In the genomic region with DNA sequence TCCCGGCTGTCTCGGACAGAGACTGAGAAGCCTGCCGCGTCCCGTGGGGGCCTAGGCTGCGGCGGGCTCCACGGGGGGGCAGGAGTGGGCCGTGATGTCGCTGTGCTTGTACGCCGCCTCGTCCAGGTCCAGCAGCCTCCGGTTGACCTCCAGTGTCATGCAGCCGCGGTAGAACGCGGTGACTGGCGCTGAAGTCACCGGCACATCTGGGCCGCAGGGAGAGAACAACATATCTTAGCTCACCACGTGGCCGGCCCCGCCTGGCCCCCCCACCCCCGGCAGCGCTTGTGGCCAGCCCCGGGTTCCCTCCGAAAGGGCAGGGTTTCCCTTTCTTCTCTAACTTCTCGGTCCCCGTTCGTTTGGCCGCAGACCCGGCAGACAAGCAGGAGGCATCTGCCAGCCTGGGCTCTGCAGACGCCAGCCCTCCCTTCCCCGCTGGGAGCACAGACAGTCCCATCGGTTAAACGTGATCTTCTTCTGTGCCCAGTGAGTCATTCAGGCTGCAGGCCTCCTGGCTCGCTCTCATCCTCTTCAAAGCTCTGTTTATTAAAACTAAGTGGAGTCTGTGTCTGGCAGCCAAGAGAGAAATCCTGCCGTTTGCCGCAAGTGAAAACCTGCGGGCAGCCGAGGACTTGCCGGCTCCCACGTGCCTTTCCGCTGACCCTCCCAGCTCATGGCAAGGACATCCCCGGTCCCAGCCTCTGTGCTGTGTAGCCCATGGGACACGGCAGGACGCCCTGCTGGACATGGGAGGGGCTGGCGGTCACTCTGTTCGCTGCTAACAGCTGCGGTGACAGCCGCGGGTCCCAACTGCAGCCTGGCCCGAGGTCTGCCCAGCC, we compare ENCODE assay signal across 8 cellular contexts. TPM values are rescaled to one million over a fixed set of nuclear protein-coding genes. Genes with fewer than 3 reads are reported as not detected.
DNase-seq lines count a peak whose midpoint lies in the region; ATAC-seq and TF ChIP-seq lines count a peak whose summit lies in the region.

No MANE protein-coding gene starts in this region.

- ATAC-seq in SK-N-SH treated with all-trans-retinoic acid at 6 μM for 48 hours = peak; percentile 93
- no peak for ATAC-seq in HG03457 (IDR thresholded peaks at IDR 0.05; ENCODE audit: unreplicated experiment)
- ATAC-seq in GM18870 (IDR thresholded peaks at IDR 0.05; ENCODE audit: unreplicated experiment) = no peak

- DNase-seq in HK-2 (ENCODE audit: unreplicated experiment) = peak; percentile 78
- DNase-seq in foreskin melanocyte = peak; percentile 81
- DNase-seq in pulmonary artery endothelial cell (ENCODE audit: low read depth, low spot score) = peak; percentile 56
- no peak for DNase-seq in stimulated activated CD4-positive, alpha-beta T cell treated with anti-CD3 and anti-CD28 coated beads, Interleukin-2, amount 100 ng/mL, for 48 hours
- DNase-seq in activated CD4-positive, alpha-beta T cell treated with anti-CD3 and anti-CD28 coated beads, Interleukin-2, amount 50 U/mL, for 4 hours = no peak

TF ChIP-seq in SK-N-SH treated with all-trans-retinoic acid at 6 μM for 48 hours, 23 proteins besides CTCF, POLR2A, EP300 and RAD21:
- TF ChIP-seq, protein P1, sequence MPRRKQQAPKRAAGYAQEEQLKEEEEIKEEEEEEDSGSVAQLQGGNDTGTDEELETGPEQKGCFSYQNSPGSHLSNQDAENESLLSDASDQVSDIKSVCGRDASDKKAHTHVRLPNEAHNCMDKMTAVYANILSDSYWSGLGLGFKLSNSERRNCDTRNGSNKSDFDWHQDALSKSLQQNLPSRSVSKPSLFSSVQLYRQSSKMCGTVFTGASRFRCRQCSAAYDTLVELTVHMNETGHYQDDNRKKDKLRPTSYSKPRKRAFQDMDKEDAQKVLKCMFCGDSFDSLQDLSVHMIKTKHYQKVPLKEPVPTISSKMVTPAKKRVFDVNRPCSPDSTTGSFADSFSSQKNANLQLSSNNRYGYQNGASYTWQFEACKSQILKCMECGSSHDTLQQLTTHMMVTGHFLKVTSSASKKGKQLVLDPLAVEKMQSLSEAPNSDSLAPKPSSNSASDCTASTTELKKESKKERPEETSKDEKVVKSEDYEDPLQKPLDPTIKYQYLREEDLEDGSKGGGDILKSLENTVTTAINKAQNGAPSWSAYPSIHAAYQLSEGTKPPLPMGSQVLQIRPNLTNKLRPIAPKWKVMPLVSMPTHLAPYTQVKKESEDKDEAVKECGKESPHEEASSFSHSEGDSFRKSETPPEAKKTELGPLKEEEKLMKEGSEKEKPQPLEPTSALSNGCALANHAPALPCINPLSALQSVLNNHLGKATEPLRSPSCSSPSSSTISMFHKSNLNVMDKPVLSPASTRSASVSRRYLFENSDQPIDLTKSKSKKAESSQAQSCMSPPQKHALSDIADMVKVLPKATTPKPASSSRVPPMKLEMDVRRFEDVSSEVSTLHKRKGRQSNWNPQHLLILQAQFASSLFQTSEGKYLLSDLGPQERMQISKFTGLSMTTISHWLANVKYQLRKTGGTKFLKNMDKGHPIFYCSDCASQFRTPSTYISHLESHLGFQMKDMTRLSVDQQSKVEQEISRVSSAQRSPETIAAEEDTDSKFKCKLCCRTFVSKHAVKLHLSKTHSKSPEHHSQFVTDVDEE (CRISPR knock-in tag; IDR thresholded peaks at IDR 0.05) = 0 out of 2 replicates have a peak, but pooled peaks have one; percentile 17
- no peak for TF ChIP-seq ESRRG (CRISPR knock-in tag; IDR thresholded peaks at IDR 0.05)
TF ChIP-seq in SK-N-SH treated with all-trans-retinoic acid at 6 μM for 48 hours: peak in this region for 1.

RNA-seq across cellular contexts. Expression of a gene that starts 42.8 kb away (rescaled TPM):
- total RNA-seq in pulmonary artery endothelial cell = 92.5 and 127 TPM in 2 replicates

Comparison
In these comparisons a context has a peak if more than half of its experiments do, and no peak if none do; other contexts are left out.
1. DNase-seq: peak in HK-2 (single experiment), foreskin melanocyte (single experiment) and pulmonary artery endothelial cell (single experiment); none in stimulated activated CD4-positive, alpha-beta T cell treated with anti-CD3 and anti-CD28 coated beads, Interleukin-2, amount 100 ng/mL, for 48 hours (0 of 2) and activated CD4-positive, alpha-beta T cell treated with anti-CD3 and anti-CD28 coated beads, Interleukin-2, amount 50 U/mL, for 4 hours (0 of 2).